9 cellular contexts compared by ENCODE assay signal in the genomic region with DNA sequence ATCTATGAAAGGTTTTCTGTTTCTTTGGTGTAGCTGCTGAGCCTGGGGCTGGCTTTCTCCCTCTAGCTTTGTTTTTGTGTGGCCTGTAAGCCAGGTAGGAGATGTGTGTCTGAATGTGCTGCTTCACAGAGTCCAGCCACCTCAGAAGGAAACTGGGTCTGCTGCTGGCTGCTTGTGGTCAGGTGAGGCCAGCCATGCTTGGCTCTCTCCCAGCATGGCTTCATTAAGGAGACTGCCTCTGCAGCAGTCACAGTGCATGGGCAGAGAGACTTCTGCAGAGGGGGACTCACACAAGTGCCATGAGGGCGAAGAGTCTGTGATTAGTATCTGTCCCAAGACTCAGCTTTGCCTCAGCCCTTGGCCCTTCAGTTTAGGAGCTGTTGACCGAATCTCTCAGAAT. TPM values are rescaled to one million over a fixed set of nuclear protein-coding genes. Genes with fewer than 3 reads are reported as not detected.
DNase-seq lines count a peak whose midpoint lies in the region; ATAC-seq lines count a peak whose summit lies in the region.
"Had no signal": no experiment of that assay in that cellular context is flagged by ENCODE, and none has a peak within 500 bp of the region (broad histone marks: within the 10 kb centered on the region; RNA-seq: fewer than 3 reads in every experiment).

No MANE protein-coding gene starts in this region.

- peaks cover 0 to 7% (median 5%) of the 10 kb centered on the region in 3 experiments for H3K36me3 ChIP-seq in naive thymus-derived CD4-positive, alpha-beta T cell (ENCODE audit: control insufficient read depth in 2 of 3, insufficient read depth in 3 of 3, low read length in 3 of 3)

- H3K36me3 Mint-ChIP-seq in activated naive CD8-positive, alpha-beta T cell treated with anti-CD3 and anti-CD28 coated beads, Interleukin-2, amount 10 ng/mL, durations not matched to agents 7 days and 5 days: peaks cover 40% of the 10 kb centered on the region
- H3K36me3 Mint-ChIP-seq in activated naive CD8-positive, alpha-beta T cell treated with anti-CD3 and anti-CD28 coated beads for 36 hours: peaks cover 44% of the 10 kb centered on the region
- peaks cover 48% of the 10 kb centered on the region for H3K36me3 Mint-ChIP-seq in activated naive CD8-positive, alpha-beta T cell treated with anti-CD3 and anti-CD28 coated beads, Interleukin-2, amount 50 U/mL, for 24 hours (ENCODE audit: low read depth)
- peaks cover 14 to 68% (median 55%) of the 10 kb centered on the region in 5 donors for H3K36me3 Mint-ChIP-seq in naive thymus-derived CD4-positive, alpha-beta T cell

- no peak overlapping the region for H3K27ac ChIP-seq in naive thymus-derived CD4-positive, alpha-beta T cell (ENCODE audit: low read depth, low read length)
- H3K27ac ChIP-seq: C4-2B had no signal

- no peaks in the 10 kb centered on the region for H3K27me3 Mint-ChIP-seq in activated naive CD8-positive, alpha-beta T cell treated with anti-CD3 and anti-CD28 coated beads, Interleukin-2, amount 10 ng/mL, durations not matched to agents 7 days and 5 days
- H3K27me3 Mint-ChIP-seq in activated naive CD8-positive, alpha-beta T cell treated with anti-CD3 and anti-CD28 coated beads for 36 hours: no peaks in the 10 kb centered on the region
- H3K27me3 Mint-ChIP-seq in activated naive CD8-positive, alpha-beta T cell treated with anti-CD3 and anti-CD28 coated beads, Interleukin-2, amount 50 U/mL, for 24 hours: no peaks in the 10 kb centered on the region
- H3K27me3 Mint-ChIP-seq in naive thymus-derived CD4-positive, alpha-beta T cell: no peaks in the 10 kb centered on the region

- H3K4me3 Mint-ChIP-seq in activated naive CD8-positive, alpha-beta T cell treated with anti-CD3 and anti-CD28 coated beads, Interleukin-2, amount 10 ng/mL, durations not matched to agents 7 days and 5 days: no peak overlapping the region
- no peak overlapping the region for H3K4me3 Mint-ChIP-seq in activated naive CD8-positive, alpha-beta T cell treated with anti-CD3 and anti-CD28 coated beads for 36 hours
- no peak overlapping the region for H3K4me3 Mint-ChIP-seq in activated naive CD8-positive, alpha-beta T cell treated with anti-CD3 and anti-CD28 coated beads, Interleukin-2, amount 50 U/mL, for 24 hours
- H3K4me3 Mint-ChIP-seq in naive thymus-derived CD4-positive, alpha-beta T cell: peak overlapping the region in 2 of 10 donors; percentile 20 to 23

- intact Hi-C loops in naive thymus-derived CD4-positive, alpha-beta T cell (cut with micrococcal nuclease): loop anchor here in 1 of 2 donors (5.0 kb wide), 1 partner anchor 48 kb away; no protein-coding TSS in a partner anchor

- H3K27ac Mint-ChIP-seq in activated naive CD8-positive, alpha-beta T cell treated with anti-CD3 and anti-CD28 coated beads, Interleukin-2, amount 10 ng/mL, durations not matched to agents 7 days and 5 days: peak overlapping the region; percentile 4
- no peak overlapping the region for H3K27ac Mint-ChIP-seq in activated naive CD8-positive, alpha-beta T cell treated with anti-CD3 and anti-CD28 coated beads for 36 hours
- H3K27ac Mint-ChIP-seq in activated naive CD8-positive, alpha-beta T cell treated with anti-CD3 and anti-CD28 coated beads, Interleukin-2, amount 50 U/mL, for 24 hours: peak overlapping the region; percentile 29
- peak overlapping the region in 5 of 9 donors; percentile 1 to 76 (median 26) for H3K27ac Mint-ChIP-seq in naive thymus-derived CD4-positive, alpha-beta T cell

- H3K27me3 ChIP-seq in naive thymus-derived CD4-positive, alpha-beta T cell (ENCODE audit: control insufficient read depth in 2 of 2, insufficient read depth in 2 of 2, low read length in 2 of 2): no peaks in the 10 kb centered on the region

- no peaks in the 10 kb centered on the region for H3K9me3 ChIP-seq in naive thymus-derived CD4-positive, alpha-beta T cell (ENCODE audit: control insufficient read depth in 2 of 3, low read length in 3 of 3)

- POLR2A ChIA-PET in activated naive CD8-positive, alpha-beta T cell treated with anti-CD3 and anti-CD28 coated beads, Interleukin-2, amount 10 ng/mL, durations not matched to agents 7 days and 5 days (lab: Charles Lee): no interaction called here
- POLR2A ChIA-PET in naive thymus-derived CD4-positive, alpha-beta T cell (lab: Charles Lee): no interaction called here

- no peak for ATAC-seq in activated naive CD8-positive, alpha-beta T cell treated with anti-CD3 and anti-CD28 coated beads, Interleukin-2, amount 10 ng/mL, durations not matched to agents 7 days and 5 days (ENCODE audit: low read depth)
- peak; percentile 91 for ATAC-seq in HG03066 (IDR thresholded peaks at IDR 0.05; ENCODE audit: low read depth, unreplicated experiment)
- ATAC-seq in activated naive CD8-positive, alpha-beta T cell treated with anti-CD3 and anti-CD28 coated beads, Interleukin-2, amount 50 U/mL, for 24 hours: peak; percentile 52
- peak; percentile 27 for ATAC-seq in naive thymus-derived CD4-positive, alpha-beta T cell

- H3K4me1 Mint-ChIP-seq in activated naive CD8-positive, alpha-beta T cell treated with anti-CD3 and anti-CD28 coated beads, Interleukin-2, amount 10 ng/mL, durations not matched to agents 7 days and 5 days: peaks cover 15% of the 10 kb centered on the region
- peaks cover 21% of the 10 kb centered on the region for H3K4me1 Mint-ChIP-seq in activated naive CD8-positive, alpha-beta T cell treated with anti-CD3 and anti-CD28 coated beads for 36 hours
- peaks cover 44% of the 10 kb centered on the region for H3K4me1 Mint-ChIP-seq in activated naive CD8-positive, alpha-beta T cell treated with anti-CD3 and anti-CD28 coated beads, Interleukin-2, amount 50 U/mL, for 24 hours
- peaks cover 22 to 89% (median 69%) of the 10 kb centered on the region in 7 donors for H3K4me1 Mint-ChIP-seq in naive thymus-derived CD4-positive, alpha-beta T cell

- no peaks in the 10 kb centered on the region for H3K9me3 Mint-ChIP-seq in activated naive CD8-positive, alpha-beta T cell treated with anti-CD3 and anti-CD28 coated beads, Interleukin-2, amount 10 ng/mL, durations not matched to agents 7 days and 5 days
- peaks cover 1% of the 10 kb centered on the region for H3K9me3 Mint-ChIP-seq in activated naive CD8-positive, alpha-beta T cell treated with anti-CD3 and anti-CD28 coated beads for 36 hours
- H3K9me3 Mint-ChIP-seq in activated naive CD8-positive, alpha-beta T cell treated with anti-CD3 and anti-CD28 coated beads, Interleukin-2, amount 50 U/mL, for 24 hours: no peaks in the 10 kb centered on the region
- peaks cover 0 to 5% (median 0%) of the 10 kb centered on the region in 11 donors for H3K9me3 Mint-ChIP-seq in naive thymus-derived CD4-positive, alpha-beta T cell

- no peak for DNase-seq in activated naive CD8-positive, alpha-beta T cell treated with anti-CD3 and anti-CD28 coated beads, Interleukin-2, amount 10 ng/mL, durations not matched to agents 7 days and 5 days
- no peak for DNase-seq in activated naive CD8-positive, alpha-beta T cell treated with anti-CD3 and anti-CD28 coated beads for 36 hours
- no peak for DNase-seq in activated naive CD8-positive, alpha-beta T cell treated with anti-CD3 and anti-CD28 coated beads, Interleukin-2, amount 50 U/mL, for 24 hours
- DNase-seq in naive thymus-derived CD4-positive, alpha-beta T cell: no peak
- no peak for DNase-seq in GOT3 (lab: John Stamatoyannopoulos, UW)
- DNase-seq in globus pallidus (ENCODE audit: low spot score): no peak
- DNase-seq in NCI-H82 (lab: John Stamatoyannopoulos, UW): no peak

- peaks cover 5 to 9% of the 10 kb centered on the region in 2 donors for H3K4me1 ChIP-seq in naive thymus-derived CD4-positive, alpha-beta T cell (ENCODE audit: control insufficient read depth in 2 of 2, insufficient read depth in 2 of 2, low read length in 2 of 2)

- CTCF ChIA-PET in naive thymus-derived CD4-positive, alpha-beta T cell (lab: Charles Lee): no interaction called here

- no peak overlapping the region for H3K4me3 ChIP-seq in naive thymus-derived CD4-positive, alpha-beta T cell (ENCODE audit: low read length)

RNA-seq across cellular contexts. Expression of gene MAN2A1, which starts 50.6 kb away (rescaled TPM):
- 10 to 100 TPM; 38.2 to 46.4 TPM for total RNA-seq in activated naive CD8-positive, alpha-beta T cell treated with anti-CD3 and anti-CD28 coated beads, Interleukin-2, amount 10 ng/mL, durations not matched to agents 7 days and 5 days
- 10 to 100 TPM; 28.7 to 28.8 TPM for total RNA-seq in activated naive CD8-positive, alpha-beta T cell treated with anti-CD3 and anti-CD28 coated beads for 36 hours
- 100 to 1,000 TPM in 1 of 5 experiments, 10 to 100 TPM in 4; 36.2 to 107 (median 68.6) TPM for total RNA-seq in naive thymus-derived CD4-positive, alpha-beta T cell
- 10 to 100 TPM; 24.9 to 26.7 TPM for polyA plus RNA-seq in naive thymus-derived CD4-positive, alpha-beta T cell
